Comparison of ENCODE assay signal across 8 cellular contexts in the genomic region with DNA sequence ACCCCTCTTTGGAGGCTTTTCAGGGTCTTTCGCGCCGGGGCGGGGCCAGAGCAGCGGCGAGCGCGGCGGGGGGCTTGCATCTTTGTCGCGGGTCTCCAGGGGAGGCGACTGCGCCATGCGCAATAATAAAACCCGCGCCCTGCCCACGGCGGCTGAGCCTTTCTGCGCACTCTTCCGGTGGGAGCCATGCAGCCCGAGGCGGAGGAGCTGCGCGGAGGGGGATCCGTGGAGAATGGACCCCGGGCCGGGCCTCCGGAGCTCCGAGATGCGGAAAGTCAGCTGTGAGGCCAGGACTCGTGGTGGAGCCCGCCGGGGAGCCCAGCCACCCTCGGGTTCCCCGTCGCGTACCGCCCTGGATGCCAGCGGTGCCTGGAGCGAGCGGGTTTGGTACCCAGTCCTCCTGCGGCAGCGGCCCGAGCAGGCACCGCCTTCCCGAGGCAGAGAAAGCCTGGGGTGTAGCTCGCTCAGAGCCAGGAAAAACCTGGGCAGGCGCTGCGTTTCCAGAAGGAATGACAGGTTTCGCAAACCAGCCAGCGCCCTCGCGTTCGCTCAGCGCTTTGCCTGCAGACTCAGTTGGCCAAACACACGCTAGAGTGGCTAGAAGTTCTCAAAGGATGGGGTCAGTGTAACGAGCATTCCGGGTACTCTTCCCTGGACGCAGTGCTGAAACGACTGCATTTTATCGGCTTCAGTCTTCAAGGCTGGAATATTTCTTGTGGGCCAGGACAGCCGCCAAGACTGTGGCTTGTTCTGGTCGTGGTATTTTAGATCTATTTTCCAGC. TPM values are rescaled to one million over a fixed set of nuclear protein-coding genes. Genes with fewer than 3 reads are reported as not detected.
DNase-seq lines count a peak whose midpoint lies in the region; FAIRE-seq and TF ChIP-seq lines count a peak whose summit lies in the region.

No MANE protein-coding gene starts in this region.

- H3K27me3 Mint-ChIP-seq in Caco-2 (ENCODE audit: insufficient read depth, unreplicated experiment) (peaks cover 3% of the 10 kb centered on the region), neural progenitor cell (ENCODE audit: insufficient read depth, low read depth) (peaks cover 6% of the 10 kb centered on the region)

- peak overlapping the region; percentile 99 for H3K4me2 ChIP-seq in neural progenitor cell

- H3K4me3 ChIP-seq in Caco-2 (ENCODE audit: low read depth, low read length) (no peak overlapping the region; the same call in 1 of the 2 replicates), LNCaP clone FGC (ENCODE audit: low read depth, low read length) (peak overlapping the region; percentile 49), neural progenitor cell (peak overlapping the region; percentile 96)

- no peaks in the 10 kb centered on the region for H3K9me3 Mint-ChIP-seq in Caco-2 (ENCODE audit: unreplicated experiment)
- no peaks in the 10 kb centered on the region for H3K9me3 Mint-ChIP-seq in neural progenitor cell

- no TSS peak for BruUV-seq in Caco-2 (replicated peaks; lab: Mats Ljungman, UMichigan)

- intact Hi-C loops in Caco-2 (cut with micrococcal nuclease; ENCODE audit: unreplicated experiment) = no loop called here

- H2AFZ ChIP-seq in neural progenitor cell (replicated peaks) = peak overlapping the region; percentile 88

- no peaks in the 10 kb centered on the region for H3K36me3 Mint-ChIP-seq in Caco-2 (ENCODE audit: insufficient read depth, unreplicated experiment)
- peaks cover 4% of the 10 kb centered on the region for H3K36me3 Mint-ChIP-seq in neural progenitor cell

- H3K27me3 ChIP-seq in Caco-2 (replicated peaks; ENCODE audit: control insufficient read depth, insufficient read depth, low read length) = no peaks in the 10 kb centered on the region
- H3K27me3 ChIP-seq in neural progenitor cell = peaks cover 20% of the 10 kb centered on the region

- TF ChIP-seq POLR2A in GM12891 (IDR thresholded peaks at IDR 0.05; ENCODE audit: low read depth, low read length) = no peak

- POLR2A ChIA-PET in Caco-2 (lab: Charles Lee) = interaction anchor here (0.6 kb wide), 1 partner anchor 50 kb away, joined by 4 read pairs; no protein-coding TSS in a partner anchor

- H3K27ac Mint-ChIP-seq in Caco-2 (ENCODE audit: unreplicated experiment) = no peak overlapping the region
- H3K27ac Mint-ChIP-seq in neural progenitor cell = peak overlapping the region; percentile 85

- no peaks in the 10 kb centered on the region for H3K36me3 ChIP-seq in Caco-2 (ENCODE audit: control insufficient read depth, insufficient read depth, low read length)
- H3K36me3 ChIP-seq in neural progenitor cell = no peaks in the 10 kb centered on the region

- peaks cover 33% of the 10 kb centered on the region for H3F3A ChIP-seq in neural progenitor cell (ENCODE audit: low read depth)

- TF ChIP-seq CTCF in Caco-2 (IDR thresholded peaks at IDR 0.05; ENCODE audit: insufficient read depth in 1 of 2, low read depth in 1 of 2, low read length in 1 of 2, severe bottlenecking in 1 of 2, unreplicated experiment in 1 of 2) = no peak
- no peak for TF ChIP-seq CTCF in LNCaP clone FGC (IDR thresholded peaks at IDR 0.05; ENCODE audit: control insufficient read depth, extremely low read depth, insufficient read depth)
- TF ChIP-seq CTCF in neural progenitor cell (IDR thresholded peaks at IDR 0.05) = no peak

- H3K4me1 Mint-ChIP-seq in Caco-2 (ENCODE audit: low read depth, unreplicated experiment) = peaks cover 14% of the 10 kb centered on the region
- H3K4me1 Mint-ChIP-seq in neural progenitor cell = peaks cover 32% of the 10 kb centered on the region

- H3K9ac ChIP-seq in neural progenitor cell = peak overlapping the region; percentile 40

- no peaks in the 10 kb centered on the region for H3K9me3 ChIP-seq in Caco-2
- no peaks in the 10 kb centered on the region for H3K9me3 ChIP-seq in neural progenitor cell (ENCODE audit: low read depth)

- FAIRE-seq in GM12891 (lab: Jason Lieb, UNC) = no peak

- peak overlapping the region; percentile 83 for H3K27ac ChIP-seq in neural progenitor cell

- peak in 1 of 2 experiments; percentile 14 for DNase-seq in Caco-2
- DNase-seq in LNCaP clone FGC (ENCODE audit: low read depth) = no peak
- DNase-seq in activated T-cell treated with anti-CD3 and anti-CD28 coated beads, Interleukin-2, amount 50 U/mL, for 48 hours = peak; percentile 30 to 50
- peak; percentile 30 for DNase-seq in foreskin melanocyte
- DNase-seq in neural progenitor cell (ENCODE audit: low spot score) = peak; percentile 75
- DNase-seq in GM12891 (ENCODE audit: insufficient read length, low spot score) = no peak
- DNase-seq in globus pallidus (ENCODE audit: low spot score) = no peak
- no peak for DNase-seq in NCI-H2029 treated with DMSO at 0.1 percent for 48 hours (lab: John Stamatoyannopoulos, UW)

- CTCF ChIA-PET in Caco-2 (lab: Charles Lee) = no interaction called here

- peaks cover 21% of the 10 kb centered on the region for H4K20me1 ChIP-seq in neural progenitor cell (ENCODE audit: low read depth)

- peaks cover 48% of the 10 kb centered on the region for H3K79me2 ChIP-seq in neural progenitor cell (ENCODE audit: low read depth)

- H3K4me3 Mint-ChIP-seq in Caco-2 (ENCODE audit: unreplicated experiment) (peak overlapping the region; percentile 47), neural progenitor cell (peak overlapping the region; percentile 94)

- H3K4me1 ChIP-seq in Caco-2 = no peaks in the 10 kb centered on the region; the same call in 1 of the 2 replicates
- peaks cover 25% of the 10 kb centered on the region for H3K4me1 ChIP-seq in neural progenitor cell

TF ChIP-seq in GM12891, 5 proteins besides CTCF, POLR2A, EP300 and RAD21:
- TF ChIP-seq TAF1 (IDR thresholded peaks at IDR 0.05; ENCODE audit: low read depth, low read length) = no peak

RNA-seq across cellular contexts. Expression of gene AKAP12, which starts 1.3 kb away (rescaled TPM):
- total RNA-seq in Caco-2 (2022) (0.93 and 1.2 TPM in 2 replicates), neural progenitor cell (ENCODE audit: low replicate concordance) (60.8 and 81.3 TPM in 2 replicates)
- 0.47 TPM for polyA plus RNA-seq in GM12891 (2012; ENCODE audit: low read depth, missing spikeins)

Comparison
In these comparisons a context has a peak if more than half of its experiments do, and no peak if none do; other contexts are left out.
1. DNase-seq: peak in activated T-cell treated with anti-CD3 and anti-CD28 coated beads, Interleukin-2, amount 50 U/mL, for 48 hours (2 of 2), foreskin melanocyte (single experiment) and neural progenitor cell (single experiment); none in LNCaP clone FGC (single experiment), GM12891 (single experiment), globus pallidus (single experiment) and NCI-H2029 treated with DMSO at 0.1 percent for 48 hours (single experiment).
2. RNA of gene AKAP12, which starts 1.3 kb away (total RNA-seq): 60.8 to 81.3 TPM in neural progenitor cell; 0.93 to 1.2 TPM in Caco-2; every median in the first group is over 10 times any median in the second.